In the genomic region with DNA sequence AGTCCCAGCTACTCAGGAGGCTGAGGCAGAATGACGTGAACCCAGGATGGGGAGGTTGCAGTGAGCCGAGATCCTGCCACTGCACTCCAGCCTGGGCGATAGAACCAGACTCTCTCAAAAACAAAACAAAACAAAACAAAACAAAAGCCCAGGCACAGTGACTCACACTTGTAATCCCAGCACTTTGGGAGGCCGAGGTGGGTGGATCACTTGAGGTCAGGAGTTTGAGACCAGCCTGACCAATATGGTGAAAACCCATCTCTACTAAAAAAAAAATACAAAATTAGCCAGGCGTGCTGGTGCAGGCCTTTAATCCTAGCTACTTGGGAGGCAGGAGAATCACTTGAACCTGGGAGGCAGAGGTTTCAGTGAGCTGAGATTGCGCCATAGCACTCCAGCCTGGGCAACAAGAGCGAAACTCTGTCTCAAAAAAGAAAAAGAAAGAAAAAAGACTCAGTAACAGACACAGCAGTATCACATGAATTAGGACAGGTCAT, we compare ENCODE assay signal across 1 cellular context.
TF ChIP-seq lines count a peak whose summit lies in the region.

No MANE protein-coding gene starts in this region.

TF ChIP-seq in HepG2, 621 proteins besides CTCF, POLR2A, EP300 and RAD21:
- TF ChIP-seq CEBPG (CRISPR knock-in tag; IDR thresholded peaks at IDR 0.05) = peak; percentile 44; the same call in 1 of the 2 replicates
